8 cellular contexts compared by ENCODE assay signal in genomic region chr17:78883090-78883532, GRCh38. TPM values are rescaled to one million over a fixed set of nuclear protein-coding genes. Genes with fewer than 3 reads are reported as not detected.
DNase-seq lines count a peak whose midpoint lies in the region; ATAC-seq and TF ChIP-seq lines count a peak whose summit lies in the region.

No MANE protein-coding gene starts in this region.

- ATAC-seq in HG03039 (IDR thresholded peaks at IDR 0.05; ENCODE audit: unreplicated experiment) (no peak), HG03460 (IDR thresholded peaks at IDR 0.05; ENCODE audit: unreplicated experiment) (no peak)

- H3K4me3 ChIP-seq in HUES48 (ENCODE audit: low read depth, low read length), result no peak overlapping the region
- peak overlapping the region in 1 of 4 donors; percentile 35 for H3K4me3 ChIP-seq in adrenal gland
- peak overlapping the region in 2 of 3 donors; percentile 45 to 55 for H3K4me3 ChIP-seq in skeletal muscle tissue (ENCODE audit: low read length in 3 of 3)

- TF ChIP-seq CTCF in adrenal gland (IDR thresholded peaks at IDR 0.05), result no peak

- intact Hi-C loops in adrenal gland (cut with DNase I), result no loop called here

- TF ChIP-seq POLR2A in adrenal gland (IDR thresholded peaks at IDR 0.05), result peak in 1 of 2 donors; percentile 8

- H3K4me3 Mint-ChIP-seq in activated naive CD4-positive, alpha-beta T cell treated with anti-CD3 and anti-CD28 coated beads, Interleukin-2, amount 10 ng/mL, durations not matched to agents 7 days and 5 days, result no peak overlapping the region

- H3K27ac ChIP-seq in HUES48 (ENCODE audit: low read depth, low read length) (peak overlapping the region; percentile 74), adrenal gland (peak overlapping the region; percentile 66 to 100 (median 84)), skeletal muscle tissue (ENCODE audit: low read depth, low read length) (peak overlapping the region; percentile 82)

- no peaks in the 10 kb centered on the region for H3K9me3 Mint-ChIP-seq in activated naive CD4-positive, alpha-beta T cell treated with anti-CD3 and anti-CD28 coated beads, Interleukin-2, amount 10 ng/mL, durations not matched to agents 7 days and 5 days

- H3K36me3 ChIP-seq in HUES48 (ENCODE audit: control insufficient read depth, insufficient read depth, low read length) (peaks cover 2% of the 10 kb centered on the region; the same call in 1 of the 2 replicates), adrenal gland (replicated peaks in 1 of 2) (no peaks in the 10 kb centered on the region), skeletal muscle tissue (ENCODE audit: control insufficient read depth in 3 of 3, insufficient read depth in 3 of 3, low read length in 3 of 3) (no peaks in the 10 kb centered on the region)

- H3K4me1 Mint-ChIP-seq in activated naive CD4-positive, alpha-beta T cell treated with anti-CD3 and anti-CD28 coated beads, Interleukin-2, amount 10 ng/mL, durations not matched to agents 7 days and 5 days, result peaks cover 33% of the 10 kb centered on the region

- CTCF ChIA-PET in activated naive CD4-positive, alpha-beta T cell treated with anti-CD3 and anti-CD28 coated beads, Interleukin-2, amount 10 ng/mL, durations not matched to agents 7 days and 5 days (lab: Charles Lee), result interaction anchor here (0.8 kb wide), 1 partner anchor 89 kb away, joined by 4 read pairs; no protein-coding TSS in a partner anchor

- H3K27ac Mint-ChIP-seq in activated naive CD4-positive, alpha-beta T cell treated with anti-CD3 and anti-CD28 coated beads, Interleukin-2, amount 10 ng/mL, durations not matched to agents 7 days and 5 days, result no peak overlapping the region

- H3K9me3 ChIP-seq in HUES48 (ENCODE audit: control insufficient read depth, insufficient read depth, low read length) (no peaks in the 10 kb centered on the region), adrenal gland (replicated peaks in 1 of 3) (no peaks in the 10 kb centered on the region), skeletal muscle tissue (ENCODE audit: control insufficient read depth in 3 of 3, low read length in 3 of 3) (no peaks in the 10 kb centered on the region)

- no peaks in the 10 kb centered on the region for H3K36me3 Mint-ChIP-seq in activated naive CD4-positive, alpha-beta T cell treated with anti-CD3 and anti-CD28 coated beads, Interleukin-2, amount 10 ng/mL, durations not matched to agents 7 days and 5 days

- H3K27me3 ChIP-seq in HUES48 (ENCODE audit: control insufficient read depth, insufficient read depth, low read length) (no peaks in the 10 kb centered on the region), adrenal gland (no peaks in the 10 kb centered on the region), skeletal muscle tissue (ENCODE audit: control insufficient read depth in 3 of 3, insufficient read depth in 3 of 3, low read length in 3 of 3) (peaks cover 0 to 28% (median 9%) of the 10 kb centered on the region in 3 donors)

- peaks cover 83% of the 10 kb centered on the region for H3K27me3 Mint-ChIP-seq in activated naive CD4-positive, alpha-beta T cell treated with anti-CD3 and anti-CD28 coated beads, Interleukin-2, amount 10 ng/mL, durations not matched to agents 7 days and 5 days

- H3K4me1 ChIP-seq in HUES48 (ENCODE audit: control insufficient read depth, insufficient read depth, low read length) (peaks cover 28% of the 10 kb centered on the region), adrenal gland (replicated peaks in 1 of 2) (peaks cover 33 to 54% of the 10 kb centered on the region in 2 donors), skeletal muscle tissue (ENCODE audit: control insufficient read depth in 3 of 3, insufficient read depth in 3 of 3, low read length in 3 of 3) (peaks cover 60 to 67% (median 65%) of the 10 kb centered on the region in 3 donors)

- DNase-seq in adrenal gland (peak in 6 of 7 donors; percentile 86 to 93 (median 90)), hepatic stellate cell (ENCODE audit: low spot score) (peak; percentile 97)
- no peak for DNase-seq in activated naive CD4-positive, alpha-beta T cell treated with anti-CD3 and anti-CD28 coated beads, Interleukin-2, amount 10 ng/mL, durations not matched to agents 7 days and 5 days
- DNase-seq in activated CD4-positive, alpha-beta T cell treated with anti-CD3 and anti-CD28 coated beads, Interleukin-2, amount 50 U/mL, for 48 hours, result no peak

- 7 to 31% (median 26%) methylated on average over 10 of the region's 10 CpGs for WGBS in adrenal gland, 4 donors

- no peak overlapping the region for H3K9ac ChIP-seq in HUES48 (ENCODE audit: low read depth, low read length)
- H3K9ac ChIP-seq in skeletal muscle tissue (ENCODE audit: low read depth in 1 of 3, low read length in 3 of 3), result peak overlapping the region; percentile 18 to 76 (median 65)

RNA-seq across cellular contexts. Expression of gene CEP295NL, which starts 19.9 kb away (rescaled TPM):
- total RNA-seq in adrenal gland (1 to 10 TPM in 5 of 8 donors, under 1 TPM in 3; 0.18 to 5.1 (median 1.5) TPM), skeletal muscle tissue (1.6 TPM)
- polyA plus RNA-seq in adrenal gland, result 1 to 10 TPM in 1 of 3 donors, under 1 TPM in 2; 0.07 to 3.7 (median 0.13) TPM

RNA-seq across cellular contexts. Expression of gene TIMP2, which starts 42.1 kb away (rescaled TPM):
- 100 to 1,000 TPM; 112 to 275 (median 219) TPM for total RNA-seq in adrenal gland
- 100 to 1,000 TPM in 1 of 3 donors, 10 to 100 TPM in 2; 50.8 to 153 (median 55.9) TPM for polyA plus RNA-seq in adrenal gland
- 39.7 TPM for total RNA-seq in skeletal muscle tissue

RNA-seq across cellular contexts. Expression of gene USP36, which starts 42.5 kb away (rescaled TPM):
- total RNA-seq in adrenal gland, result 10 to 100 TPM; 15.7 to 69.1 (median 47.1) TPM
- polyA plus RNA-seq in adrenal gland, result 10 to 100 TPM; 19.7 to 48.8 (median 44.8) TPM
- total RNA-seq in skeletal muscle tissue, result 25.6 TPM

Comparison
In these comparisons a context has a peak if more than half of its experiments do, and no peak if none do; other contexts are left out.
1. DNase-seq: peak in adrenal gland (6 of 7) and hepatic stellate cell (single experiment); none in activated naive CD4-positive, alpha-beta T cell treated with anti-CD3 and anti-CD28 coated beads, Interleukin-2, amount 10 ng/mL, durations not matched to agents 7 days and 5 days (single experiment) and activated CD4-positive, alpha-beta T cell treated with anti-CD3 and anti-CD28 coated beads, Interleukin-2, amount 50 U/mL, for 48 hours (0 of 2).
2. Peak in every context shown above with its lines, with median percentiles within 50 percentile points of each other: H3K27ac ChIP-seq.